Comparison of ENCODE assay signal across 19 cellular contexts in genomic region chr15:68774521-68775293, GRCh38. TPM values are rescaled to one million over a fixed set of nuclear protein-coding genes. Genes with fewer than 3 reads are reported as not detected.
A peak's percentile ranks its signal among the peaks of the same experiment; 100 is the strongest.
DNase-seq lines count a peak whose midpoint lies in the region; ATAC-seq and TF ChIP-seq lines count a peak whose summit lies in the region.
"Had no signal": no experiment of that assay in that cellular context is flagged by ENCODE, and none has a peak within 500 bp of the region (broad histone marks: within the 10 kb centered on the region; RNA-seq: fewer than 3 reads in every experiment).

No MANE protein-coding gene starts in this region.

- DNase-seq in NCI-H226 (peak; percentile 43), thoracic aorta (ENCODE audit: low spot score) (no peak), activated gamma-delta T cell (lab: John Stamatoyannopoulos, UW) (no peak), foreskin melanocyte (no peak)
- DNase-seq in activated CD4-positive, alpha-beta T cell treated with anti-CD3 and anti-CD28 coated beads for 4 hours = no peak
- DNase-seq in activated CD4-positive, CD25-positive, alpha-beta regulatory T cell treated with anti-CD3 and anti-CD28 coated beads, Interleukin-2, amount 50 U/mL, for 72 hours = no peak
- DNase-seq: activated CD4-positive, alpha-beta T cell treated with anti-CD3 and anti-CD28 coated beads for 1 hour; activated naive CD8-positive, alpha-beta T cell treated with anti-CD3 and anti-CD28 coated beads, Interleukin-2, amount 10 ng/mL, durations not matched to agents 7 days and 5 days; CD8-positive, alpha-beta T cell; DMS53; GOT3; left lung; NCI-H1417 treated with DMSO at 0.1 percent for 48 hours; NCI-H526 treated with DMSO at 0.1 percent for 48 hours; retina had no signal

- H3K4me3 ChIP-seq in gastroesophageal sphincter (no peak overlapping the region), thoracic aorta (no peak overlapping the region)
- H3K4me3 ChIP-seq: GM12878, left lung had no signal

- H3K4me1 ChIP-seq in gastroesophageal sphincter = peaks cover 0 to 16% (median 9%) of the 10 kb centered on the region in 3 donors
- H3K4me1 ChIP-seq in thoracic aorta (ENCODE audit: control insufficient read depth in 1 of 2, low read depth in 2 of 2) = peaks cover 10 to 29% of the 10 kb centered on the region in 2 donors

- no peak for TF ChIP-seq EP300 in gastroesophageal sphincter (IDR thresholded peaks at IDR 0.05)

- peaks cover 7% of the 10 kb centered on the region for H3K4me1 Mint-ChIP-seq in nephron

- WGBS in gastroesophageal sphincter (ENCODE audit: low coverage in 1 of 2), 2 donors = 90 to 100% methylated on average over 1 to 3 of the region's 3 CpGs

- no peaks in the 10 kb centered on the region for H3K27me3 Mint-ChIP-seq in nephron (ENCODE audit: low read depth)
- H3K27me3 Mint-ChIP-seq: activated naive CD8-positive, alpha-beta T cell treated with anti-CD3 and anti-CD28 coated beads, Interleukin-2, amount 10 ng/mL, durations not matched to agents 7 days and 5 days; activated T-helper 17 cell treated with anti-CD3 and anti-CD28 coated beads, Interleukin-2, amount 50 U/mL, for 72 hours had no signal

- H3K27ac ChIP-seq in gastroesophageal sphincter (peak overlapping the region in 2 of 4 donors; percentile 53 to 68), thoracic aorta (peak overlapping the region; percentile 81 to 86)

- no peak for TF ChIP-seq CTCF in gastroesophageal sphincter (IDR thresholded peaks at IDR 0.05)
- no peak for TF ChIP-seq CTCF in nephron (IDR thresholded peaks at IDR 0.05; ENCODE audit: unreplicated experiment in 3 of 3)
- TF ChIP-seq CTCF in thoracic aorta (IDR thresholded peaks at IDR 0.05) = no peak

- H3K9me3 Mint-ChIP-seq in nephron = no peaks in the 10 kb centered on the region
- H3K9me3 Mint-ChIP-seq: activated T-helper 17 cell treated with anti-CD3 and anti-CD28 coated beads, Interleukin-2, amount 50 U/mL, for 72 hours; CD8-positive, alpha-beta T cell had no signal

- no peak for TF ChIP-seq POLR2A in gastroesophageal sphincter (IDR thresholded peaks at IDR 0.05)

- peaks cover 29% of the 10 kb centered on the region for H3K36me3 Mint-ChIP-seq in nephron (ENCODE audit: low read depth)

- no peaks in the 10 kb centered on the region for H3K9me3 ChIP-seq in gastroesophageal sphincter
- no peaks in the 10 kb centered on the region for H3K9me3 ChIP-seq in thoracic aorta
- H3K9me3 ChIP-seq: left lung had no signal

- peaks cover 0 to 20% of the 10 kb centered on the region in 2 donors for H3K36me3 ChIP-seq in gastroesophageal sphincter
- H3K36me3 ChIP-seq in thoracic aorta = peaks cover 3% of the 10 kb centered on the region

- H3K4me3 Mint-ChIP-seq in nephron = no peak overlapping the region
- H3K4me3 Mint-ChIP-seq: activated naive CD8-positive, alpha-beta T cell treated with anti-CD3 and anti-CD28 coated beads, Interleukin-2, amount 10 ng/mL, durations not matched to agents 7 days and 5 days; activated T-helper 17 cell treated with anti-CD3 and anti-CD28 coated beads, Interleukin-2, amount 50 U/mL, for 72 hours; CD8-positive, alpha-beta T cell had no signal

- peak; percentile 14 for ATAC-seq in gastroesophageal sphincter
- no peak for ATAC-seq in thoracic aorta (ENCODE audit: insufficient number of reproducible peaks, low FRiP score, low read depth)
- ATAC-seq: CD8-positive, alpha-beta T cell; GM12878 had no signal

- H3K27ac Mint-ChIP-seq in nephron = peak overlapping the region in 2 of 3 experiments; percentile 47 to 84
- H3K27ac Mint-ChIP-seq: activated naive CD8-positive, alpha-beta T cell treated with anti-CD3 and anti-CD28 coated beads, Interleukin-2, amount 10 ng/mL, durations not matched to agents 7 days and 5 days; activated T-helper 17 cell treated with anti-CD3 and anti-CD28 coated beads, Interleukin-2, amount 50 U/mL, for 72 hours; CD8-positive, alpha-beta T cell had no signal

- H3K27me3 ChIP-seq in gastroesophageal sphincter (no peaks in the 10 kb centered on the region), thoracic aorta (replicated peaks; ENCODE audit: insufficient read depth) (no peaks in the 10 kb centered on the region)
- H3K27me3 ChIP-seq: left lung had no signal

RNA-seq across cellular contexts. Expression of gene ANP32A, which starts 46.0 kb away (rescaled TPM):
- total RNA-seq in gastroesophageal sphincter (10 to 100 TPM; 42.4 to 75.0 (median 55.6) TPM), thoracic aorta (10 to 100 TPM; 46.0 to 54.2 TPM)
